In genomic region chr6:52407467-52407866, GRCh38 we compare ENCODE assay signal across 9 cellular contexts. TPM values are rescaled to one million over a fixed set of nuclear protein-coding genes. Genes with fewer than 3 reads are reported as not detected.
DNase-seq lines count a peak whose midpoint lies in the region; ATAC-seq, FAIRE-seq and TF ChIP-seq lines count a peak whose summit lies in the region.
"Had no signal": no experiment of that assay in that cellular context is flagged by ENCODE, and none has a peak within 500 bp of the region (broad histone marks: within the 10 kb centered on the region; RNA-seq: fewer than 3 reads in every experiment).

No MANE protein-coding gene starts in this region.

- H3K4me1 ChIP-seq in liver (ENCODE audit: control insufficient read depth in 4 of 4, insufficient read depth in 4 of 4, low read length in 3 of 4), result no peaks in the 10 kb centered on the region

- no peaks in the 10 kb centered on the region for H3K4me1 Mint-ChIP-seq in brain

- peak; percentile 83 to 86 for TF ChIP-seq RAD21 in liver (IDR thresholded peaks at IDR 0.05)

- DNase-seq in GM03348 (ENCODE audit: low spot score) (peak; percentile 59), NCI-H524 treated with DMSO at 0.1 percent for 48 hours (lab: John Stamatoyannopoulos, UW) (peak; percentile 10)
- DNase-seq in activated CD4-positive, alpha-beta T cell treated with anti-CD3 and anti-CD28 coated beads, Interleukin-2, amount 50 U/mL, for 4 hours, result no peak

- H3K4me3 ChIP-seq in liver (ENCODE audit: low read depth in 1 of 3, low read length in 3 of 3), result no peak overlapping the region

- ATAC-seq in HG03095 (IDR thresholded peaks at IDR 0.05; ENCODE audit: unreplicated experiment) (peak; percentile 64), GM18861 (IDR thresholded peaks at IDR 0.05; ENCODE audit: unreplicated experiment) (no peak)

- no peaks in the 10 kb centered on the region for H3K9me3 ChIP-seq in liver (ENCODE audit: control insufficient read depth in 4 of 4, low read length in 3 of 4)

- H3K27me3 ChIP-seq in liver (ENCODE audit: control insufficient read depth in 4 of 4, insufficient read depth in 4 of 4, low read length in 3 of 4), result no peaks in the 10 kb centered on the region

- H3K9ac ChIP-seq in liver (ENCODE audit: low read depth in 1 of 2, low read length in 2 of 2), result no peak overlapping the region

- H3K9me3 Mint-ChIP-seq in brain, result no peaks in the 10 kb centered on the region
- H3K9me3 Mint-ChIP-seq: stimulated activated naive CD8-positive, alpha-beta T cell treated with anti-CD3 and anti-CD28 coated beads, Interleukin-15, Interleukin-2, amounts not matched to agents 100 ng/mL and 50 ng/mL, for 24 hours had no signal

- peaks cover 22% of the 10 kb centered on the region for H3K36me3 Mint-ChIP-seq in brain

- H3K27me3 Mint-ChIP-seq in brain, result peaks cover 3% of the 10 kb centered on the region
- H3K27me3 Mint-ChIP-seq: stimulated activated naive CD8-positive, alpha-beta T cell treated with anti-CD3 and anti-CD28 coated beads, Interleukin-15, Interleukin-2, amounts not matched to agents 100 ng/mL and 50 ng/mL, for 24 hours had no signal

- peak overlapping the region in 1 of 5 experiments; percentile 17 for H3K27ac Mint-ChIP-seq in brain
- H3K27ac Mint-ChIP-seq: stimulated activated naive CD8-positive, alpha-beta T cell treated with anti-CD3 and anti-CD28 coated beads, Interleukin-15, Interleukin-2, amounts not matched to agents 100 ng/mL and 50 ng/mL, for 24 hours had no signal

- no peak overlapping the region for H3K27ac ChIP-seq in liver (ENCODE audit: low read depth in 1 of 2, low read length in 2 of 2)

- H3K4me3 Mint-ChIP-seq in brain, result no peak overlapping the region
- H3K4me3 Mint-ChIP-seq: stimulated activated naive CD8-positive, alpha-beta T cell treated with anti-CD3 and anti-CD28 coated beads, Interleukin-15, Interleukin-2, amounts not matched to agents 100 ng/mL and 50 ng/mL, for 24 hours had no signal

- FAIRE-seq in A204.1 (lab: Jason Lieb, UNC), result peak; percentile 78

- H3K36me3 ChIP-seq in liver (ENCODE audit: control insufficient read depth in 4 of 4, insufficient read depth in 3 of 4, low read depth in 1 of 4, low read length in 3 of 4), result peaks cover 0 to 4% (median 0%) of the 10 kb centered on the region in 4 donors

- TF ChIP-seq CTCF in brain (conservative IDR thresholded peaks at IDR 0.05), result peak; percentile 58 to 68
- peak; percentile 68 for TF ChIP-seq CTCF in liver (IDR thresholded peaks at IDR 0.05; ENCODE audit: low read depth, low read length, missing input control)

TF ChIP-seq in liver, 16 proteins besides CTCF, POLR2A, EP300 and RAD21:
- TF ChIP-seq EGR1 (IDR thresholded peaks at IDR 0.05; ENCODE audit: low read depth in 2 of 2) (no peak), TAF1 (conservative IDR thresholded peaks at IDR 0.05) (no peak), HNF4G (IDR thresholded peaks at IDR 0.05) (no peak), ZBTB33 (IDR thresholded peaks at IDR 0.05) (no peak), MAX (IDR thresholded peaks at IDR 0.05) (no peak), JUND (IDR thresholded peaks at IDR 0.05) (no peak), NR2F2 (IDR thresholded peaks at IDR 0.05) (no peak), GABPA (IDR thresholded peaks at IDR 0.05 in 1 of 2, conservative IDR thresholded peaks at IDR 0.05 in 1 of 2) (no peak), SP1 (IDR thresholded peaks at IDR 0.05) (no peak), FOXA1 (IDR thresholded peaks at IDR 0.05) (no peak), HNF4A (conservative IDR thresholded peaks at IDR 0.05) (no peak), REST (IDR thresholded peaks at IDR 0.05) (no peak), RXRA (IDR thresholded peaks at IDR 0.05) (no peak), ATF3 (IDR thresholded peaks at IDR 0.05) (no peak), FOXA2 (IDR thresholded peaks at IDR 0.05) (no peak), YY1 (IDR thresholded peaks at IDR 0.05) (no peak)
TF ChIP-seq in liver: peak in this region for 0.

RNA-seq across cellular contexts. Expression of gene EFHC1, which starts 12.7 kb away (rescaled TPM):
- polyA plus RNA-seq in brain (ENCODE audit: insufficient read depth, low read depth, low replicate concordance), result 36.0 TPM
- total RNA-seq in liver, result 10 to 100 TPM in 1 of 2 donors, 1 to 10 TPM in 1; 3.7 to 10.1 TPM
- 10 to 100 TPM in 1 of 2 donors, 1 to 10 TPM in 1; 3.3 to 11.3 TPM for polyA plus RNA-seq in liver

RNA-seq across cellular contexts. Expression of gene PAQR8, which starts 45.5 kb away (rescaled TPM):
- 63.5 TPM for polyA plus RNA-seq in brain (ENCODE audit: insufficient read depth, low read depth, low replicate concordance)
- total RNA-seq in liver, result 1 to 10 TPM in 1 of 2 donors, under 1 TPM in 1; 0.84 to 3.3 TPM
- polyA plus RNA-seq in liver, result under 1 TPM; 0.43 to 0.63 TPM

Comparison
In these comparisons a context has a peak if more than half of its experiments do, and no peak if none do; other contexts are left out.
1. DNase-seq: peak in GM03348 (single experiment) and NCI-H524 treated with DMSO at 0.1 percent for 48 hours (single experiment); none in activated CD4-positive, alpha-beta T cell treated with anti-CD3 and anti-CD28 coated beads, Interleukin-2, amount 50 U/mL, for 4 hours (0 of 2).
2. RNA of gene PAQR8, which starts 45.5 kb away (polyA plus RNA-seq): 63.5 TPM in brain (single experiment); 0.43 to 0.63 TPM in liver; every median in the first group is over 10 times any median in the second.